ENCODE assay signal across 21 cellular contexts in the genomic region with DNA sequence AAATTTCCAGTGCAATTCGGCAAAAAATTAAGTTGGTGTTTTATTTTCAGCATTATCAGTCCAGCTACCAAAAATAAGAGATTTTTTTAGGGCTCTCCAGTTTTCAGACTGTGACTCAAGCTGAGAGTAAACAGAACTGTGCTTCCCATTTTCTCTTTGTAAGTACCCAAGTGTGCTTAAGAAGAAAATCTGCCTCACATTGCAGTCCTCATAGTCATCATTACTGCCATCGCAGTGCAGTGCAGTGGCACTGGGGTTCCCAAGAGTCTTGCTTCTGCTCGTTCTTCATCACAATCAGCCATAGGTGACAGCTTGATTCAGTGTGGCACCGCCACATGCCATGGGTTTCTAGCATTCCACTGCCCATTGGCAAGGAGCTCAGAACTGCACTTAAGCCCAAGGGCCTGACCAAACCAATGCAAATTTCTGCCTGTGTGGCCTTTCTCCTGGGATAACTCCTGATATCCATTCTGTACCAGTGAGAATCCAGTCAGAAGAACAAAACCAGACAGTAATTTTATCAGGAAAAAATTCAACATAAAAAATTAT. TPM values are rescaled to one million over a fixed set of nuclear protein-coding genes. Genes with fewer than 3 reads are reported as not detected.
"Had no signal": no experiment of that assay in that cellular context is flagged by ENCODE, and none has a peak within 500 bp of the region (broad histone marks: within the 10 kb centered on the region; RNA-seq: fewer than 3 reads in every experiment).

No MANE protein-coding gene starts in this region.

- ATAC-seq: activated T-helper 17 cell treated with anti-CD3 and anti-CD28 coated beads, Interleukin-2, amount 50 U/mL, for 72 hours; stimulated activated effector memory CD8-positive, alpha-beta T cell treated with anti-CD3 and anti-CD28 coated beads, Interleukin-12 subunit alpha, Interleukin-12 subunit beta, amount 100 ng/mL, for 72 hours had no signal

- H3K27ac ChIP-seq: esophagus muscularis mucosa, sigmoid colon had no signal

- H3K4me3 ChIP-seq: esophagus muscularis mucosa, sigmoid colon, thoracic aorta had no signal

- H3K4me1 ChIP-seq: esophagus muscularis mucosa had no signal

- H3K36me3 ChIP-seq: esophagus muscularis mucosa, sigmoid colon, thoracic aorta had no signal

- DNase-seq: activated CD4-positive, alpha-beta T cell treated with anti-CD3 and anti-CD28 coated beads, Interleukin-2, amount 50 U/mL, for 1 hour; activated naive CD4-positive, alpha-beta T cell treated with Interleukin-2 at 50 U/mL for 16 hours; caudate nucleus; glutamatergic neuron; hypothalamus; nephron progenitor cell; occipital lobe; sigmoid colon; stimulated activated CD4-positive, alpha-beta T cell treated with anti-CD3 and anti-CD28 coated beads, Interleukin-12 subunit alpha, Interleukin-12 subunit beta, amount 100 ng/mL, for 4 hours; stimulated activated CD4-positive, alpha-beta T cell treated with anti-CD3 and anti-CD28 coated beads, Interleukin-2, amount 100 ng/mL, for 24 hours; SW 1271 had no signal

- FAIRE-seq: colon, urothelium cell line had no signal

- H3K9me3 ChIP-seq: esophagus muscularis mucosa, thoracic aorta had no signal

RNA-seq across cellular contexts. Expression of a gene that starts 45.6 kb away (rescaled TPM):
- total RNA-seq: activated CD8-positive, alpha-beta memory T cell treated with anti-CD3 and anti-CD28 coated beads for 36 hours; activated T-helper 17 cell treated with anti-CD3 and anti-CD28 coated beads, Interleukin-2, amount 50 U/mL, for 72 hours; kidney epithelial cell; lower leg skin; occipital lobe; pulmonary artery endothelial cell; thoracic aorta had no signal

RNA-seq across cellular contexts. Expression of a gene that starts 49.3 kb away (rescaled TPM):
- total RNA-seq: activated CD8-positive, alpha-beta memory T cell treated with anti-CD3 and anti-CD28 coated beads for 36 hours; activated T-helper 17 cell treated with anti-CD3 and anti-CD28 coated beads, Interleukin-2, amount 50 U/mL, for 72 hours; kidney epithelial cell; lower leg skin; pulmonary artery endothelial cell; thoracic aorta had no signal
